ENCODE assay signal across 9 cellular contexts in genomic region chr3:71978150-71978721, GRCh38.
A peak's percentile ranks its signal among the peaks of the same experiment; 100 is the strongest.
DNase-seq lines count a peak whose midpoint lies in the region; ATAC-seq and TF ChIP-seq lines count a peak whose summit lies in the region.
"Had no signal": no experiment of that assay in that cellular context is flagged by ENCODE, and none has a peak within 500 bp of the region (broad histone marks: within the 10 kb centered on the region; RNA-seq: fewer than 3 reads in every experiment).

No MANE protein-coding gene starts in this region.

- TF ChIP-seq POLR2A in gastroesophageal sphincter (IDR thresholded peaks at IDR 0.05), result no peak

- H3K36me3 ChIP-seq in upper lobe of right lung, result no peaks in the 10 kb centered on the region
- no peaks in the 10 kb centered on the region for H3K36me3 ChIP-seq in gastroesophageal sphincter

- TF ChIP-seq EP300 in gastroesophageal sphincter (IDR thresholded peaks at IDR 0.05), result no peak

- ATAC-seq in GM21825 (IDR thresholded peaks at IDR 0.05; ENCODE audit: unreplicated experiment), result peak; percentile 83
- ATAC-seq in HG03558 (IDR thresholded peaks at IDR 0.05; ENCODE audit: extremely low read depth, unreplicated experiment), result peak; percentile 77
- no peak for ATAC-seq in left colon
- no peak for ATAC-seq in upper lobe of right lung
- ATAC-seq in gastroesophageal sphincter, result no peak
- ATAC-seq: Panc1 had no signal

- peak; percentile 65 for DNase-seq in stimulated activated CD4-positive, alpha-beta T cell treated with anti-CD3 and anti-CD28 coated beads, Interleukin-1b, Interleukin-23, amount 100 ng/mL, for 48 hours
- no peak for DNase-seq in stimulated activated CD4-positive, alpha-beta T cell treated with anti-CD3 and anti-CD28 coated beads, Interleukin-12 subunit alpha, Interleukin-12 subunit beta, amount 100 ng/mL, for 4 hours
- no peak for DNase-seq in left colon
- DNase-seq in upper lobe of right lung, result no peak
- DNase-seq in D341Med (ENCODE audit: low spot score), result no peak

- H3K4me3 ChIP-seq in upper lobe of right lung, result no peak overlapping the region
- no peak overlapping the region for H3K4me3 ChIP-seq in gastroesophageal sphincter

- H3K27me3 ChIP-seq in upper lobe of right lung (peaks cover 7% of the 10 kb centered on the region), gastroesophageal sphincter (peaks cover 9% of the 10 kb centered on the region)

- H3K9me3 ChIP-seq in upper lobe of right lung, result no peaks in the 10 kb centered on the region
- H3K9me3 ChIP-seq in gastroesophageal sphincter, result no peaks in the 10 kb centered on the region

- WGBS in gastroesophageal sphincter (ENCODE audit: low coverage in 1 of 2), 2 donors, result 79 to 83% methylated on average over 7 of the region's 7 CpGs

- H3K27ac ChIP-seq in upper lobe of right lung (no peak overlapping the region), gastroesophageal sphincter (no peak overlapping the region)

- intact Hi-C loops in left colon (cut with DNase I, micrococcal nuclease) (no loop called here), upper lobe of right lung (cut with DNase I) (no loop called here)

- H3K4me1 ChIP-seq in upper lobe of right lung (no peaks in the 10 kb centered on the region), gastroesophageal sphincter (no peaks in the 10 kb centered on the region)

- no peak for TF ChIP-seq CTCF in upper lobe of right lung (IDR thresholded peaks at IDR 0.05)
- no peak for TF ChIP-seq CTCF in gastroesophageal sphincter (IDR thresholded peaks at IDR 0.05)

Comparison
In these comparisons a context has a peak if more than half of its experiments do, and no peak if none do; other contexts are left out.
1. ATAC-seq: peak in GM21825 (single experiment) and HG03558 (single experiment); none in left colon (single experiment), upper lobe of right lung (single experiment) and gastroesophageal sphincter (single experiment).